Comparison of ENCODE assay signal across 25 cellular contexts in genomic region chr20:41017448-41018042, GRCh38. TPM values are rescaled to one million over a fixed set of nuclear protein-coding genes. Genes with fewer than 3 reads are reported as not detected.
DNase-seq lines count a peak whose midpoint lies in the region; ATAC-seq, FAIRE-seq and TF ChIP-seq lines count a peak whose summit lies in the region.
"Had no signal": no experiment of that assay in that cellular context is flagged by ENCODE, and none has a peak within 500 bp of the region (broad histone marks: within the 10 kb centered on the region; RNA-seq: fewer than 3 reads in every experiment).

No MANE protein-coding gene starts in this region.

- BruUV-seq in MCF 10A (replicated peaks; lab: Mats Ljungman, UMichigan), result no TSS peak

- H3K27ac Mint-ChIP-seq in MCF 10A (ENCODE audit: low read depth, unreplicated experiment) (no peak overlapping the region), WTC11 (no peak overlapping the region)
- H3K27ac Mint-ChIP-seq in natural killer cell treated with Interleukin-12 subunit alpha and Interleukin-12 subunit beta and Interleukin-15 and Interleukin-18, amount 100 ng/mL, for 72 hours, result no peak overlapping the region
- H3K27ac Mint-ChIP-seq: activated B cell treated with CpG ODN at 0.5 μM for 24 hours; activated CD4-positive, alpha-beta memory T cell treated with anti-CD3 and anti-CD28 coated beads for 36 hours; B cell; effector memory CD8-positive, alpha-beta T cell; mesothelial cell of epicardium; stimulated activated memory B cell treated with anti-CD40 and anti-IgM and Interleukin-4, amounts not matched to agents 10 μg/mL and 1 μg/mL and 100 μg/mL, for 72 hours; T-helper 2 cell treated with Interferon-gamma antibody and Interleukin-4, amounts not matched to agents 5 μg/mL and 100 μg/mL, for 36 hours had no signal

- TF ChIP-seq CTCF in MCF 10A (IDR thresholded peaks at IDR 0.05; ENCODE audit: unreplicated experiment), result no peak
- no peak for TF ChIP-seq CTCF in WTC11 (IDR thresholded peaks at IDR 0.05)

- H3K9me3 Mint-ChIP-seq in MCF 10A (ENCODE audit: unreplicated experiment) (no peaks in the 10 kb centered on the region), WTC11 (no peaks in the 10 kb centered on the region)
- no peaks in the 10 kb centered on the region for H3K9me3 Mint-ChIP-seq in natural killer cell treated with Interleukin-12 subunit alpha and Interleukin-12 subunit beta and Interleukin-15 and Interleukin-18, amount 100 ng/mL, for 72 hours
- H3K9me3 Mint-ChIP-seq: activated B cell treated with CpG ODN at 0.5 μM for 24 hours; activated CD4-positive, alpha-beta memory T cell treated with anti-CD3 and anti-CD28 coated beads for 36 hours; effector memory CD8-positive, alpha-beta T cell; mesothelial cell of epicardium; stimulated activated memory B cell treated with anti-CD40 and anti-IgM and Interleukin-4, amounts not matched to agents 10 μg/mL and 1 μg/mL and 100 μg/mL, for 72 hours; T-helper 2 cell treated with Interferon-gamma antibody and Interleukin-4, amounts not matched to agents 5 μg/mL and 100 μg/mL, for 36 hours had no signal

- FAIRE-seq in GM12891 (lab: Jason Lieb, UNC), result no peak
- FAIRE-seq: colon, H1 had no signal

- TF ChIP-seq POLR2A in GM12891 (IDR thresholded peaks at IDR 0.05; ENCODE audit: low read depth, low read length), result no peak

- DNase-seq in T47D (ENCODE audit: low read depth in 1 of 2, low spot score in 1 of 2), result peak; percentile 52 to 91
- no peak for DNase-seq in MCF 10A (ENCODE audit: unreplicated experiment)
- no peak for DNase-seq in WTC11 (ENCODE audit: low spot score)
- DNase-seq in islet precursor cell, result peak; percentile 88
- no peak for DNase-seq in AG20443 (ENCODE audit: low spot score)
- DNase-seq in GM12891 (ENCODE audit: insufficient read length, low spot score), result no peak
- no peak for DNase-seq in natural killer cell treated with Interleukin-12 subunit alpha and Interleukin-12 subunit beta and Interleukin-15 and Interleukin-18, amount 100 ng/mL, for 72 hours (ENCODE audit: low spot score)
- DNase-seq: activated B cell treated with CpG ODN at 0.5 μM for 24 hours; activated CD4-positive, alpha-beta memory T cell treated with anti-CD3 and anti-CD28 coated beads for 36 hours; activated gamma-delta T cell treated with Interleukin-2 at 50 U/mL for 16 hours; activated T-cell treated with anti-CD3 and anti-CD28 coated beads for 4 hours; body of pancreas; effector memory CD8-positive, alpha-beta T cell; glutamatergic neuron; NCI-H1436 treated with DMSO at 0.1 percent for 48 hours; Peyer's patch; SK-N-SH; stimulated activated CD4-positive, alpha-beta T cell treated with anti-CD3 and anti-CD28 coated beads, Interleukin-2, amount 100 ng/mL, for 24 hours had no signal

- H3K27me3 Mint-ChIP-seq in MCF 10A (ENCODE audit: insufficient read depth, unreplicated experiment) (no peaks in the 10 kb centered on the region), WTC11 (ENCODE audit: low read depth) (peaks cover 19% of the 10 kb centered on the region)
- peaks cover 0 to 3% of the 10 kb centered on the region in 2 donors for H3K27me3 Mint-ChIP-seq in natural killer cell treated with Interleukin-12 subunit alpha and Interleukin-12 subunit beta and Interleukin-15 and Interleukin-18, amount 100 ng/mL, for 72 hours
- H3K27me3 Mint-ChIP-seq: activated B cell treated with CpG ODN at 0.5 μM for 24 hours; activated CD4-positive, alpha-beta memory T cell treated with anti-CD3 and anti-CD28 coated beads for 36 hours; B cell; effector memory CD8-positive, alpha-beta T cell; stimulated activated memory B cell treated with anti-CD40 and anti-IgM and Interleukin-4, amounts not matched to agents 10 μg/mL and 1 μg/mL and 100 μg/mL, for 72 hours had no signal

- H3K4me1 Mint-ChIP-seq in MCF 10A (ENCODE audit: insufficient read depth, unreplicated experiment) (peaks cover 17% of the 10 kb centered on the region), WTC11 (peaks cover 8% of the 10 kb centered on the region)
- H3K4me1 Mint-ChIP-seq in natural killer cell treated with Interleukin-12 subunit alpha and Interleukin-12 subunit beta and Interleukin-15 and Interleukin-18, amount 100 ng/mL, for 72 hours (ENCODE audit: low read depth in 2 of 2), result peaks cover 3 to 4% of the 10 kb centered on the region in 2 donors

- CTCF ChIA-PET in MCF 10A (lab: Yijun Ruan, JAX), result interaction anchor here (0.6 to 2.3 kb wide), 7 partner anchors 11 to 1357 kb away, joined by 3 to 18 read pairs (median 3); no protein-coding TSS in a partner anchor
- CTCF ChIA-PET in WTC11 (lab: Charles Lee), result interaction anchor here (1.2 to 2.6 kb wide), 4 partner anchors 9 to 55 kb away, joined by 3 to 13 read pairs (median 4); no protein-coding TSS in a partner anchor

- 0 out of 2 replicates have a peak, but pooled peaks have one; percentile 44 for ATAC-seq in WTC11
- ATAC-seq in natural killer cell treated with Interleukin-12 subunit alpha and Interleukin-12 subunit beta and Interleukin-15 and Interleukin-18, amount 100 ng/mL, for 72 hours, result no peak
- no peak for ATAC-seq in HG03135 (IDR thresholded peaks at IDR 0.05; ENCODE audit: unreplicated experiment)
- ATAC-seq: body of pancreas; effector memory CD8-positive, alpha-beta T cell; stimulated activated memory B cell treated with anti-CD40 and anti-IgM and Interleukin-4, amounts not matched to agents 10 μg/mL and 1 μg/mL and 100 μg/mL, for 72 hours had no signal

- intact Hi-C loops in MCF 10A (cut with micrococcal nuclease), result no loop called here

- no peak overlapping the region for H3K4me3 Mint-ChIP-seq in MCF 10A (ENCODE audit: unreplicated experiment)
- no peak overlapping the region for H3K4me3 Mint-ChIP-seq in WTC11
- H3K4me3 Mint-ChIP-seq in natural killer cell treated with Interleukin-12 subunit alpha and Interleukin-12 subunit beta and Interleukin-15 and Interleukin-18, amount 100 ng/mL, for 72 hours, result no peak overlapping the region
- H3K4me3 Mint-ChIP-seq: activated B cell treated with CpG ODN at 0.5 μM for 24 hours; activated CD4-positive, alpha-beta memory T cell treated with anti-CD3 and anti-CD28 coated beads for 36 hours; B cell; effector memory CD8-positive, alpha-beta T cell; mesothelial cell of epicardium; stimulated activated memory B cell treated with anti-CD40 and anti-IgM and Interleukin-4, amounts not matched to agents 10 μg/mL and 1 μg/mL and 100 μg/mL, for 72 hours; T-helper 2 cell treated with Interferon-gamma antibody and Interleukin-4, amounts not matched to agents 5 μg/mL and 100 μg/mL, for 36 hours had no signal

- H3K36me3 Mint-ChIP-seq in MCF 10A (ENCODE audit: insufficient read depth, unreplicated experiment) (no peaks in the 10 kb centered on the region), WTC11 (no peaks in the 10 kb centered on the region)
- H3K36me3 Mint-ChIP-seq in natural killer cell treated with Interleukin-12 subunit alpha and Interleukin-12 subunit beta and Interleukin-15 and Interleukin-18, amount 100 ng/mL, for 72 hours, result no peaks in the 10 kb centered on the region
- H3K36me3 Mint-ChIP-seq: activated CD4-positive, alpha-beta memory T cell treated with anti-CD3 and anti-CD28 coated beads for 36 hours; mesothelial cell of epicardium; stimulated activated memory B cell treated with anti-CD40 and anti-IgM and Interleukin-4, amounts not matched to agents 10 μg/mL and 1 μg/mL and 100 μg/mL, for 72 hours had no signal

- in situ Hi-C loops in T47D (cut with HindIII; ENCODE audit: low pct_unique_long_range_greater_than_20kb, low sequenced_read_pairs), result no loop called here

- POLR2A ChIA-PET in MCF 10A (lab: Yijun Ruan, JAX) (interaction anchor here (1.0 to 3.1 kb wide), 7 partner anchors 10 to 32 kb away, joined by 3 to 18 read pairs (median 6); partner anchors contain the start of gene TOP1), WTC11 (lab: Charles Lee) (no interaction called here)

TF ChIP-seq in WTC11, 78 proteins besides CTCF, POLR2A, EP300 and RAD21:
- TF ChIP-seq GABPB1 (CRISPR knock-in tag; IDR thresholded peaks at IDR 0.05) (no peak), MAX (CRISPR knock-in tag; IDR thresholded peaks at IDR 0.05) (no peak), TEAD4 (CRISPR knock-in tag; IDR thresholded peaks at IDR 0.05) (no peak), RORB (CRISPR knock-in tag; IDR thresholded peaks at IDR 0.05) (no peak), KAT7 (CRISPR knock-in tag; IDR thresholded peaks at IDR 0.05; ENCODE audit: borderline replicate concordance) (no peak), HMGA2 (CRISPR knock-in tag; IDR thresholded peaks at IDR 0.05) (no peak), ELF4 (CRISPR knock-in tag; IDR thresholded peaks at IDR 0.05; ENCODE audit: low read depth) (no peak)

TF ChIP-seq in GM12891, 5 proteins besides CTCF, POLR2A, EP300 and RAD21:
- TF ChIP-seq POU2F2 (IDR thresholded peaks at IDR 0.05; ENCODE audit: low read depth, low read length) (no peak), TAF1 (IDR thresholded peaks at IDR 0.05; ENCODE audit: low read depth, low read length) (no peak), POLR2AphosphoS5 (IDR thresholded peaks at IDR 0.05; ENCODE audit: low read depth, low read length) (no peak), PAX5 (IDR thresholded peaks at IDR 0.05; ENCODE audit: insufficient read depth, low read length, severe bottlenecking) (no peak), SPI1 (IDR thresholded peaks at IDR 0.05; ENCODE audit: low read depth, low read length) (no peak)

RNA-seq across cellular contexts. Expression of gene TOP1, which starts 11.1 kb away (rescaled TPM):
- total RNA-seq in MCF 10A (2022), result 141 and 174 TPM in 2 replicates
- 77.7 to 81.8 TPM (median 80.0 TPM) in 3 replicates for total RNA-seq in WTC11 (2021)
- 67.2 TPM for polyA plus RNA-seq in GM12891 (2012; ENCODE audit: low read depth, missing spikeins)
- total RNA-seq in natural killer cell treated with Interleukin-12 subunit alpha and Interleukin-12 subunit beta and Interleukin-15 and Interleukin-18, amount 100 ng/mL, for 72 hours, result 10 to 100 TPM; 77.5 to 81.2 TPM

Comparison
In these comparisons a context has a peak if more than half of its experiments do, and no peak if none do; other contexts are left out.
1. DNase-seq: peak in T47D (2 of 2) and islet precursor cell (single experiment); none in MCF 10A (single experiment), WTC11 (single experiment), AG20443 (single experiment), GM12891 (single experiment) and natural killer cell treated with Interleukin-12 subunit alpha and Interleukin-12 subunit beta and Interleukin-15 and Interleukin-18, amount 100 ng/mL, for 72 hours (single experiment).